In the genomic region with DNA sequence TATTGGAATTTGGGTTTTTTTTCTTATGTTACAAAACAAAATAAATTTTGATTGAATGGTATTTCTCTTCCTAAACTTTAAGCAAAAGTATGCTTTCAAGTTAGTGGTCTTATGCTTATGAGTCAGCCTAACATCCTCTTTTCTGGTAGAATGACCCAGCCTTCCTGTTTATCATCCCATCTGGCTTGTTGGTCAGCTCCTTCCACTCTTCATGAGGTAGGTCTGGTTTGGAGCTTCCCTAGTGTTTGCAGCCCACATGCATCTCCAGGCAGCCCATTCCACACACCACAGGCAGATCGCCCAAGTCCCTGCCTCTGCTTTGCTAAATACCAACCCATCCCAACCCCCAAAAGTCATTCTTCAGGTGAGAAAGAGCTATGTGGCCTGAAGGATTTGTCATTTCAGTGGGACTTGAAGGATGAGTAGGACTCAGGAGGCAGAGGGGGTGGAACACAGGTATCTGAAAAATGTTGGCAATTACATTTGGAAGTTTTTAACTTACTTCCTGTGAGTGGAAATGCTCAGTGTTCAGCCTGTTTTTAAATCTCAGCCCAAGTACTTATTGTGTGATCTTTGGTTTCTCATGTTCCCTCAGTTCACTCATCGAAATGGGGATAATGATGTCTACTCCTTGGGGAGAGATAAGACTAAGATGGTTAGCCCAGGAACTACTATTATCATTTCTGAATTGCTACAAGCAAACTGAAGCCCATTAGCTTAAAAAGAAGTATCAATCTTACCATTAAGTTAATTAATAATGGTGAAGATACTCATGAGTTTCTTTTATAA, we compare ENCODE assay signal across 12 cellular contexts.
DNase-seq lines count a peak whose midpoint lies in the region; ATAC-seq and TF ChIP-seq lines count a peak whose summit lies in the region.
"Had no signal": no experiment of that assay in that cellular context is flagged by ENCODE, and none has a peak within 500 bp of the region (broad histone marks: within the 10 kb centered on the region; RNA-seq: fewer than 3 reads in every experiment).

No MANE protein-coding gene starts in this region.

- intact Hi-C loops in IMR-90 (cut with micrococcal nuclease): no loop called here

- H3K4me2 ChIP-seq in IMR-90 (ENCODE audit: low read depth, low read length) (peak overlapping the region; percentile 49), neural progenitor cell (no peak overlapping the region), MM.1S (ENCODE audit: low read depth, low read length) (no peak overlapping the region)
- H3K4me2 ChIP-seq: GM23338, hepatocyte had no signal

- peaks cover 3% of the 10 kb centered on the region for H3K4me1 Mint-ChIP-seq in neural progenitor cell
- H3K4me1 Mint-ChIP-seq: neural crest cell had no signal

- peak; percentile 78 for DNase-seq in BJ (ENCODE audit: low read depth)
- DNase-seq in IMR-90: peak; percentile 92
- peak; percentile 84 for DNase-seq in amniotic epithelial cell (ENCODE audit: low read depth)
- peak; percentile 35 to 90 for DNase-seq in lung microvascular endothelial cell (ENCODE audit: low read depth in 2 of 2)
- DNase-seq in neural progenitor cell (ENCODE audit: low spot score): no peak
- DNase-seq in MM.1S: no peak
- no peak for DNase-seq in activated CD4-positive, alpha-beta T cell treated with anti-CD3 and anti-CD28 coated beads, Interleukin-2, amount 50 U/mL, for 48 hours
- DNase-seq in NCI-H187 (lab: John Stamatoyannopoulos, UW): no peak
- DNase-seq: NCI-H1694 had no signal

- H2BK120ac ChIP-seq in IMR-90 (ENCODE audit: low read depth, low read length): peak overlapping the region; percentile 93

- H2AK5ac ChIP-seq in IMR-90 (ENCODE audit: low read depth, low read length): peak overlapping the region; percentile 28

- H3K27me3 ChIP-seq in BJ (ENCODE audit: control insufficient read depth, insufficient read depth, low read length) (no peaks in the 10 kb centered on the region; the same call in 1 of the 2 replicates), IMR-90 (ENCODE audit: control insufficient read depth, insufficient read depth, low read length) (no peaks in the 10 kb centered on the region), neural progenitor cell (no peaks in the 10 kb centered on the region), MM.1S (replicated peaks; ENCODE audit: insufficient read depth, low read length) (no peaks in the 10 kb centered on the region)
- H3K27me3 ChIP-seq: hepatocyte had no signal

- no peak overlapping the region for H2AFZ ChIP-seq in IMR-90 (replicated peaks; ENCODE audit: low read length, poor library complexity)
- H2AFZ ChIP-seq in neural progenitor cell (replicated peaks): no peak overlapping the region
- no peak overlapping the region for H2AFZ ChIP-seq in MM.1S (ENCODE audit: low read length)
- H2AFZ ChIP-seq: GM23338, hepatocyte had no signal

- no peak overlapping the region for H3K27ac Mint-ChIP-seq in neural progenitor cell
- H3K27ac Mint-ChIP-seq: GM23338 had no signal

- peak overlapping the region; percentile 53 for H2BK5ac ChIP-seq in IMR-90 (ENCODE audit: low read depth, low read length, poor library complexity, severe bottlenecking)

- no peaks in the 10 kb centered on the region for H3K36me3 Mint-ChIP-seq in neural progenitor cell

- TF ChIP-seq CTCF in BJ (IDR thresholded peaks at IDR 0.05; ENCODE audit: insufficient read depth, low read depth, low read length) (no peak), IMR-90 (conservative IDR thresholded peaks at IDR 0.05; ENCODE audit: low read depth, low read length) (no peak), neural progenitor cell (IDR thresholded peaks at IDR 0.05) (no peak), MM.1S (IDR thresholded peaks at IDR 0.05; ENCODE audit: low read length) (no peak)

- no peak overlapping the region for H2AK9ac ChIP-seq in IMR-90 (replicated peaks; ENCODE audit: low read depth, low read length, poor library complexity)

- peaks cover 0 to 4% of the 10 kb centered on the region in 2 experiments; a peak in 1 of 4 replicates for H3K79me1 ChIP-seq in IMR-90 (ENCODE audit: low read depth in 1 of 2, low read length in 2 of 2)

- H3K18ac ChIP-seq in IMR-90 (ENCODE audit: low read depth, low read length): peak overlapping the region; percentile 71

- TF ChIP-seq POLR2A in IMR-90 (IDR thresholded peaks at IDR 0.05; ENCODE audit: low read depth, low read length): no peak

- H3K9me3 Mint-ChIP-seq in neural progenitor cell: no peaks in the 10 kb centered on the region
- H3K9me3 Mint-ChIP-seq: GM23338 had no signal

- peak overlapping the region; percentile 77 for H3K14ac ChIP-seq in IMR-90 (replicated peaks; ENCODE audit: low read depth, low read length)

- H2BK20ac ChIP-seq in IMR-90 (ENCODE audit: low read depth, low read length): peak overlapping the region; percentile 96

- H3K4me3 Mint-ChIP-seq in neural progenitor cell: no peak overlapping the region
- H3K4me3 Mint-ChIP-seq: GM23338, neural crest cell had no signal

- H3K23ac ChIP-seq in IMR-90 (ENCODE audit: low read depth, low read length): peak overlapping the region; percentile 61; the same call in 1 of the 2 replicates

- dilution Hi-C loops in IMR-90 (cut with HindIII; ENCODE audit: low sequenced_read_pairs, unreplicated experiment): no loop called here

- peaks cover 13% of the 10 kb centered on the region for H3K9me1 ChIP-seq in IMR-90 (ENCODE audit: insufficient read depth, low read length)

- H3K79me2 ChIP-seq in neural progenitor cell (ENCODE audit: low read depth) (no peaks in the 10 kb centered on the region), MM.1S (ENCODE audit: low read length) (no peaks in the 10 kb centered on the region)
- H3K79me2 ChIP-seq: hepatocyte had no signal

- peak overlapping the region; percentile 54 for H4K5ac ChIP-seq in IMR-90 (ENCODE audit: low read depth, low read length)

- TF ChIP-seq RAD21 in IMR-90 (IDR thresholded peaks at IDR 0.05; ENCODE audit: low read length): no peak

- H3K27ac ChIP-seq in IMR-90 (ENCODE audit: insufficient read depth, low read length): peak overlapping the region; percentile 78
- H3K27ac ChIP-seq in neural progenitor cell: no peak overlapping the region
- H3K27ac ChIP-seq in MM.1S (ENCODE audit: low read length): no peak overlapping the region
- H3K27ac ChIP-seq: hepatocyte had no signal

- H4K8ac ChIP-seq in IMR-90 (ENCODE audit: low read depth in 2 of 2, low read length in 2 of 2): peak overlapping the region; percentile 1 to 85; a peak in 2 of 4 replicates

- H3K9ac ChIP-seq in IMR-90 (ENCODE audit: low read depth, low read length) (no peak overlapping the region), neural progenitor cell (no peak overlapping the region), MM.1S (ENCODE audit: low read length) (no peak overlapping the region)

- CTCF ChIA-PET in BJ (lab: Yijun Ruan, JAX) (interaction anchor here (0.7 to 1.1 kb wide), 2 partner anchors 11 to 393 kb away, joined by 3 to 4 read pairs; no protein-coding TSS in a partner anchor), IMR-90 (lab: Yijun Ruan, JAX) (interaction anchor here (1.2 kb wide), 1 partner anchor 14 kb away, joined by 3 read pairs; no protein-coding TSS in a partner anchor)

- no peaks in the 10 kb centered on the region for H3K27me3 Mint-ChIP-seq in neural progenitor cell (ENCODE audit: insufficient read depth, low read depth)

- no peaks in the 10 kb centered on the region for H3K36me3 ChIP-seq in BJ (ENCODE audit: control insufficient read depth, insufficient read depth, low read length)
- H3K36me3 ChIP-seq in IMR-90 (ENCODE audit: control insufficient read depth, insufficient read depth, low read length): no peaks in the 10 kb centered on the region
- no peaks in the 10 kb centered on the region for H3K36me3 ChIP-seq in neural progenitor cell
- no peaks in the 10 kb centered on the region for H3K36me3 ChIP-seq in MM.1S (replicated peaks; ENCODE audit: insufficient read depth, low read length)

- peak; percentile 87 for ATAC-seq in IMR-90 (ENCODE audit: low read depth)
- ATAC-seq: GM23338 had no signal

- H3K4me1 ChIP-seq in IMR-90 (ENCODE audit: control insufficient read depth, insufficient read depth, low read length) (peaks cover 14% of the 10 kb centered on the region), neural progenitor cell (no peaks in the 10 kb centered on the region), MM.1S (ENCODE audit: low read length) (no peaks in the 10 kb centered on the region)

- BruUV-seq in IMR-90 (replicated peaks; lab: Mats Ljungman, UMichigan): no TSS peak

- no peaks in the 10 kb centered on the region for H3K9me3 ChIP-seq in IMR-90 (ENCODE audit: control insufficient read depth, insufficient read depth, low read length)
- H3K9me3 ChIP-seq in neural progenitor cell (ENCODE audit: low read depth): no peaks in the 10 kb centered on the region
- no peaks in the 10 kb centered on the region for H3K9me3 ChIP-seq in MM.1S (replicated peaks; ENCODE audit: insufficient read depth, low read length)

- POLR2A ChIA-PET in BJ (lab: Charles Lee): interaction anchor here (0.6 kb wide), 2 partner anchors 89 to 967 kb away, joined by 3 to 4 read pairs; no protein-coding TSS in a partner anchor
- POLR2A ChIA-PET in IMR-90 (lab: Charles Lee; ENCODE audit: unreplicated experiment): no interaction called here

- H3F3A ChIP-seq in neural progenitor cell (ENCODE audit: low read depth) (no peaks in the 10 kb centered on the region), MM.1S (ENCODE audit: insufficient read depth, low read length) (no peaks in the 10 kb centered on the region)

- in situ Hi-C loops in IMR-90 (cut with MboI; ENCODE audit: low sequenced_read_pairs): no loop called here

- H3K4ac ChIP-seq in IMR-90 (ENCODE audit: low read depth, low read length): peak overlapping the region; percentile 87

- peak overlapping the region; percentile 45; the same call in 1 of the 2 replicates for H3K56ac ChIP-seq in IMR-90 (ENCODE audit: extremely low read depth, insufficient read depth, low read length)

- H3K4me3 ChIP-seq in BJ (ENCODE audit: low read depth, low read length): no peak overlapping the region
- no peak overlapping the region for H3K4me3 ChIP-seq in IMR-90 (ENCODE audit: insufficient read depth, low read depth, low read length)
- H3K4me3 ChIP-seq in neural progenitor cell: no peak overlapping the region
- H3K4me3 ChIP-seq in MM.1S (ENCODE audit: low read length): no peak overlapping the region
- H3K4me3 ChIP-seq: GM23338, hepatocyte had no signal

- peak overlapping the region; percentile 64; the same call in 1 of the 3 replicates for H2BK15ac ChIP-seq in IMR-90 (ENCODE audit: low read depth, low read length)

- H4K20me1 ChIP-seq in IMR-90 (ENCODE audit: insufficient read depth, low read length) (no peaks in the 10 kb centered on the region), neural progenitor cell (ENCODE audit: low read depth) (no peaks in the 10 kb centered on the region), MM.1S (ENCODE audit: insufficient read depth, low read length) (no peaks in the 10 kb centered on the region)

- no peaks in the 10 kb centered on the region for H3K9me2 ChIP-seq in MM.1S (replicated peaks; ENCODE audit: insufficient read depth, low read length)

- H4K91ac ChIP-seq in IMR-90 (ENCODE audit: insufficient read depth, low read depth, low read length): peak overlapping the region; percentile 55

- no CpG with 5 or more reads among the region's 2 CpGs for WGBS in IMR-90 (ENCODE audit: extremely low coverage in 2 of 2, insufficient read length in 1 of 2), 2 experiments

TF ChIP-seq in IMR-90, 13 proteins besides CTCF, POLR2A, EP300 and RAD21:
- TF ChIP-seq SMC3 (IDR thresholded peaks at IDR 0.05; ENCODE audit: low read depth, low read length) (no peak), FOS (IDR thresholded peaks at IDR 0.05; ENCODE audit: low read depth, low read length) (0 out of 2 replicates have a peak, but pooled peaks have one; percentile 47)

Comparison
In these comparisons a context has a peak if more than half of its experiments do, and no peak if none do; other contexts are left out.
1. DNase-seq: peak in BJ (single experiment), IMR-90 (single experiment), amniotic epithelial cell (single experiment) and lung microvascular endothelial cell (2 of 2); none in neural progenitor cell (single experiment), MM.1S (single experiment), activated CD4-positive, alpha-beta T cell treated with anti-CD3 and anti-CD28 coated beads, Interleukin-2, amount 50 U/mL, for 48 hours (0 of 2) and NCI-H187 (0 of 2).